8 cellular contexts compared by ENCODE assay signal in the genomic region with DNA sequence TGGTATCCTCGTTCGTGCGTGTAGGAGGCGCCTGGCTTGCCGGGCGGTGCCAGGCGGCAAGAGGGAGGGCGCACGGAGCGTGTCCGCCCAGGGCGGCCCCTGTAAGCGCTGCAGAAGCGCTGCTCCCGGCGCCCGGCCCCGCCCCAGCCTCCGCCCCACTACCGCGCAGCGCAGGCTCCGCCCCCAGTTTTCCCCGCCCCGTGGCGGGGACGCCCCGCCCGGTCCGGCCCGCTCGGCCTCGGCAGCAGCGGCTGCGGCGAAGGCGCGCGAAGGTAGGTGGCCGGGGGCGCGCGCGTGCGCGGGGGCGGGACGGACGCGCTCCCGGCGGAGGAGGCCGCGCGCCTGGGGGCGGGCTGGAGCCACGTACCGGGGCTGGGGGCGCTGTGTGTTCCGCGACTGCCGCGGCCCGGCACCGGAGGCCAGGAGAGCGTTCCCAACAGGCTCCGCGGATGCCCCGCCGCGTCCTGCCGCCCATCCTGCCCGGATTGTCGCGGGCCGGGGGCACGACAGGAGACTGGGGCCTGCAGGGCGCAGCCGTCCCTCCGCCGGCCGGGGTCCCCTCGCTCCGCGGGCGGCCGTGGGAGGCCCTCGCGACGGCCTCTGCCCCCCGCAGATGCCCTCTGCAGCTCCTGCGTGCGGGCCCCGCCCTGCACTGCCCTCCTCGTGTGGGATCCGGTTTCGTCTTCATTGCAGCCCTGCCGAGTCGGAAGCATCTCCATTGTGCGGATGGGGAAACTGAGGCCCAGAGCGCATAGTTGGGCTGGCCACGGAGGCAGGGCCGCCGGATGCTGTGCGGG.
DNase-seq lines count a peak whose midpoint lies in the region; ATAC-seq and TF ChIP-seq lines count a peak whose summit lies in the region.

No MANE protein-coding gene starts in this region.

- peak overlapping the region; percentile 56 for H3K4me3 ChIP-seq in retinal pigment epithelial cell (ENCODE audit: low read length)

- ATAC-seq in GM18498 (IDR thresholded peaks at IDR 0.05; ENCODE audit: unreplicated experiment) (peak; percentile 92), HG02973 (IDR thresholded peaks at IDR 0.05; ENCODE audit: unreplicated experiment) (peak; percentile 84), GM18870 (IDR thresholded peaks at IDR 0.05; ENCODE audit: unreplicated experiment) (no peak)

- no peak for TF ChIP-seq CTCF in retinal pigment epithelial cell (conservative IDR thresholded peaks at IDR 0.05; ENCODE audit: low read depth, low read length)

- peak; percentile 88 for DNase-seq in NCI-H2029 treated with DMSO at 0.1 percent for 48 hours (lab: John Stamatoyannopoulos, UW)
- DNase-seq in T-helper 9 cell: peak; percentile 96
- peak; percentile 100 for DNase-seq in astrocyte of the hippocampus (ENCODE audit: low read depth, low spot score)
- peak; percentile 98 for DNase-seq in hippocampal formation (lab: John Stamatoyannopoulos, UW)
- peak; percentile 87 for DNase-seq in retinal pigment epithelial cell (ENCODE audit: low read depth)
